Comparison of ENCODE assay signal across 33 cellular contexts in genomic region chr14:30417999-30418398, GRCh38.
"Had no signal": no experiment of that assay in that cellular context is flagged by ENCODE, and none has a peak within 500 bp of the region (broad histone marks: within the 10 kb centered on the region; RNA-seq: fewer than 3 reads in every experiment).

No MANE protein-coding gene starts in this region.

- FAIRE-seq: astrocyte, bronchial epithelial cell, colon had no signal

- H3K4me3 ChIP-seq: adrenal gland, ascending aorta, body of pancreas, breast epithelium, cardiac muscle cell had no signal

- DNase-seq: activated effector memory CD4-positive, alpha-beta T cell treated with anti-CD3 and anti-CD28 coated beads, Interleukin-2, amount 50 U/mL, for 16 hours; activated effector memory CD4-positive, alpha-beta T cell treated with Interleukin-2 at 50 U/mL for 16 hours; activated gamma-delta T cell; activated gamma-delta T cell treated with Interleukin-2 at 50 U/mL for 16 hours; activated naive CD4-positive, alpha-beta T cell; activated naive CD4-positive, alpha-beta T cell treated with anti-CD3 and anti-CD28 coated beads for 36 hours; activated naive CD4-positive, alpha-beta T cell treated with anti-CD3 and anti-CD28 coated beads, Interleukin-2, amount 10 ng/mL, durations not matched to agents 7 days and 5 days; activated naive CD4-positive, alpha-beta T cell treated with anti-CD3 and anti-CD28 coated beads, Interleukin-2, amount 50 U/mL, for 16 hours; activated naive CD4-positive, alpha-beta T cell treated with Interleukin-2 at 50 U/mL for 16 hours; activated naive CD8-positive, alpha-beta T cell treated with anti-CD3 and anti-CD28 coated beads for 36 hours; activated naive CD8-positive, alpha-beta T cell treated with anti-CD3 and anti-CD28 coated beads, Interleukin-2, amount 10 ng/mL, durations not matched to agents 7 days and 5 days; activated naive CD8-positive, alpha-beta T cell treated with anti-CD3 and anti-CD28 coated beads, Interleukin-2, amount 50 U/mL, for 24 hours; activated T-cell treated with anti-CD3 and anti-CD28 coated beads, Interleukin-2, amount 50 U/mL, for 24 hours; activated T-cell treated with anti-CD3 and anti-CD28 coated beads, Interleukin-2, amount 50 U/mL, for 4 hours; activated T-cell treated with anti-CD3 and anti-CD28 coated beads, Interleukin-2, amount 50 U/mL, for 48 hours; activated T-cell treated with anti-CD3 and anti-CD28 coated beads, Interleukin-2, amount 50 U/mL, for 72 hours; adrenal gland; amniotic stem cell; amygdala; anterior cingulate cortex; aorta; body of pancreas; brain microvascular endothelial cell; central memory CD4-positive, alpha-beta T cell; cerebellar nuclear complex had no signal

- H3K27ac ChIP-seq: adrenal gland, ascending aorta, body of pancreas, brain microvascular endothelial cell, breast epithelium, cardiac muscle cell had no signal

- ATAC-seq: activated naive CD4-positive, alpha-beta T cell treated with anti-CD3 and anti-CD28 coated beads, Interleukin-2, amount 50 U/mL, for 72 hours; activated naive CD8-positive, alpha-beta T cell treated with anti-CD3 and anti-CD28 coated beads, Interleukin-2, amount 50 U/mL, for 24 hours; activated T-cell treated with anti-CD3 and anti-CD28 coated beads, Interleukin-2, amount 50 U/mL, for 4 hours; activated T-cell treated with anti-CD3 and anti-CD28 coated beads, Interleukin-2, amount 50 U/mL, for 72 hours; activated T-helper 17 cell treated with anti-CD3 and anti-CD28 coated beads, Interleukin-2, amount 50 U/mL, for 72 hours; body of pancreas had no signal

- H3K9me3 ChIP-seq: adrenal gland, ascending aorta, body of pancreas had no signal

- H3K27me3 ChIP-seq: adrenal gland, ascending aorta, body of pancreas, brain microvascular endothelial cell, breast epithelium, cardiac muscle cell had no signal

- H3K36me3 ChIP-seq: adrenal gland, ascending aorta, brain microvascular endothelial cell, breast epithelium, cardiac muscle cell had no signal

- H3K4me1 ChIP-seq: adrenal gland, ascending aorta, breast epithelium had no signal
